Comparison of ENCODE assay signal across 1 cellular context in the genomic region with DNA sequence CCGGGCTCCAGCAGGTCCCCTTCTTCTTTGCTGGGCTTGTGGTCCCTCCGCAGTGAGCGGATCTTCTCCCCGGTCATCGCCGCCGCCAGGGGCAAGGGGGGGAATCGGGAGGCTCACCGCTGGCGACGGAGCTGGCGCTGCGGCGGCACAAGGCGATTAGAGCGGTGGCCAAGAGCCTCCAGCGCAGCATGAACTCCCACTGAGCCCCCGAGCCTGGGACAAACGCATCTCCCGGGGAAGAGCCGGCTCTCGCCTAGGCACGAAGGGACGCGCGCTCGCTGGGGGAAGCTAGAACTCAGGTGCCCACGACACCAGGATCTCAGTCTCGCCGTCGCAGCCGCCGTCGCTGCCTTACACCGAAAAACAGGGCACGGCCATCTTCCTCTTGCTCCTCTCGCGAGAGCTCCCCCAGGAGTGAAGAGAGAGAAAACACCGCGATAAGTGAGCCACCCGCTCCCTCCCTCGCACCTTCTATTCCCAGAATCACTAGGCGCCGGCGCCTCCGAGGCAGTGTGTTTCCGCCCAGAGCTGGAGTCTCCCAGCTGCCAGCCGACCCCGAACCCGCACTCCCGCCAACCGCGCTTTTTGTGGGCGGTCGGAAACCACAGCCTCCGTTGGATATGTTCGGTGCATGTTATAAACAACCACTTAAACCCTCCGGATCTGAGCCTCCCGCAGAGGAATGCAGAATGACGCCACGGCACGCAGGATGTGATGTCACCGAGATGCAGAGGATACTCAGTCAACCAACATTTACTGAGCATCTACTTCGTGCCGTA.
TF ChIP-seq lines count a peak whose summit lies in the region.

A gene with protein sequence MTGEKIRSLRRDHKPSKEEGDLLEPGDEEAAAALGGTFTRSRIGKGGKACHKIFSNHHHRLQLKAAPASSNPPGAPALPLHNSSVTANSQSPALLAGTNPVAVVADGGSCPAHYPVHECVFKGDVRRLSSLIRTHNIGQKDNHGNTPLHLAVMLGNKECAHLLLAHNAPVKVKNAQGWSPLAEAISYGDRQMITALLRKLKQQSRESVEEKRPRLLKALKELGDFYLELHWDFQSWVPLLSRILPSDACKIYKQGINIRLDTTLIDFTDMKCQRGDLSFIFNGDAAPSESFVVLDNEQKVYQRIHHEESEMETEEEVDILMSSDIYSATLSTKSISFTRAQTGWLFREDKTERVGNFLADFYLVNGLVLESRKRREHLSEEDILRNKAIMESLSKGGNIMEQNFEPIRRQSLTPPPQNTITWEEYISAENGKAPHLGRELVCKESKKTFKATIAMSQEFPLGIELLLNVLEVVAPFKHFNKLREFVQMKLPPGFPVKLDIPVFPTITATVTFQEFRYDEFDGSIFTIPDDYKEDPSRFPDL (minus strand): TSS at position 391 of the 779 bp plus-strand sequence. CDS start 314 bp downstream, at position 77.

TF ChIP-seq in K562, 482 proteins besides CTCF, POLR2A, EP300 and RAD21 (continued from another document and continues in another):
- TF ChIP-seq, protein P1, sequence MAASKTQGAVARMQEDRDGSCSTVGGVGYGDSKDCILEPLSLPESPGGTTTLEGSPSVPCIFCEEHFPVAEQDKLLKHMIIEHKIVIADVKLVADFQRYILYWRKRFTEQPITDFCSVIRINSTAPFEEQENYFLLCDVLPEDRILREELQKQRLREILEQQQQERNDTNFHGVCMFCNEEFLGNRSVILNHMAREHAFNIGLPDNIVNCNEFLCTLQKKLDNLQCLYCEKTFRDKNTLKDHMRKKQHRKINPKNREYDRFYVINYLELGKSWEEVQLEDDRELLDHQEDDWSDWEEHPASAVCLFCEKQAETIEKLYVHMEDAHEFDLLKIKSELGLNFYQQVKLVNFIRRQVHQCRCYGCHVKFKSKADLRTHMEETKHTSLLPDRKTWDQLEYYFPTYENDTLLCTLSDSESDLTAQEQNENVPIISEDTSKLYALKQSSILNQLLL (CRISPR knock-in tag; IDR thresholded peaks at IDR 0.05; ENCODE audit: borderline replicate concordance) = 0 out of 2 replicates have a peak, but pooled peaks have one; percentile 10
- TF ChIP-seq YBX1 (IDR thresholded peaks at IDR 0.05) = no peak
- TF ChIP-seq BRF1 (IDR thresholded peaks at IDR 0.05; ENCODE audit: borderline replicate concordance, extremely low read depth, insufficient read length) = no peak
- TF ChIP-seq SPI1 (IDR thresholded peaks at IDR 0.05; ENCODE audit: borderline replicate concordance, low read depth, low read length) = no peak
- TF ChIP-seq COPS2 (conservative IDR thresholded peaks at IDR 0.05) = no peak
- TF ChIP-seq SREBF2 (CRISPR knock-in tag; IDR thresholded peaks at IDR 0.05) = no peak
- TF ChIP-seq SETDB1 (IDR thresholded peaks at IDR 0.05; ENCODE audit: low read length) = no peak
- 0 out of 2 replicates have a peak, but pooled peaks have one; percentile 23 for TF ChIP-seq DIDO1 (tag; IDR thresholded peaks at IDR 0.05; ENCODE audit: low read depth)
- no peak for TF ChIP-seq RBM39 (optimal IDR thresholded peaks at IDR 0.05; ENCODE audit: low read depth, low read length)
- TF ChIP-seq, protein P2, sequence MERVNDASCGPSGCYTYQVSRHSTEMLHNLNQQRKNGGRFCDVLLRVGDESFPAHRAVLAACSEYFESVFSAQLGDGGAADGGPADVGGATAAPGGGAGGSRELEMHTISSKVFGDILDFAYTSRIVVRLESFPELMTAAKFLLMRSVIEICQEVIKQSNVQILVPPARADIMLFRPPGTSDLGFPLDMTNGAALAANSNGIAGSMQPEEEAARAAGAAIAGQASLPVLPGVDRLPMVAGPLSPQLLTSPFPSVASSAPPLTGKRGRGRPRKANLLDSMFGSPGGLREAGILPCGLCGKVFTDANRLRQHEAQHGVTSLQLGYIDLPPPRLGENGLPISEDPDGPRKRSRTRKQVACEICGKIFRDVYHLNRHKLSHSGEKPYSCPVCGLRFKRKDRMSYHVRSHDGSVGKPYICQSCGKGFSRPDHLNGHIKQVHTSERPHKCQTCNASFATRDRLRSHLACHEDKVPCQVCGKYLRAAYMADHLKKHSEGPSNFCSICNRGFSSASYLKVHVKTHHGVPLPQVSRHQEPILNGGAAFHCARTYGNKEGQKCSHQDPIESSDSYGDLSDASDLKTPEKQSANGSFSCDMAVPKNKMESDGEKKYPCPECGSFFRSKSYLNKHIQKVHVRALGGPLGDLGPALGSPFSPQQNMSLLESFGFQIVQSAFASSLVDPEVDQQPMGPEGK (CRISPR knock-in tag; IDR thresholded peaks at IDR 0.05; ENCODE audit: borderline replicate concordance) = no peak
- TF ChIP-seq CREB1 (IDR thresholded peaks at IDR 0.05) = peak; percentile 99
- TF ChIP-seq CREB1 (CRISPR knock-in tag; IDR thresholded peaks at IDR 0.05) = peak; percentile 97
- TF ChIP-seq C11orf30 (IDR thresholded peaks at IDR 0.05; ENCODE audit: low read depth) = peak; percentile 89
- no peak for TF ChIP-seq ZSCAN29 (IDR thresholded peaks at IDR 0.05)
- TF ChIP-seq, protein P3, sequence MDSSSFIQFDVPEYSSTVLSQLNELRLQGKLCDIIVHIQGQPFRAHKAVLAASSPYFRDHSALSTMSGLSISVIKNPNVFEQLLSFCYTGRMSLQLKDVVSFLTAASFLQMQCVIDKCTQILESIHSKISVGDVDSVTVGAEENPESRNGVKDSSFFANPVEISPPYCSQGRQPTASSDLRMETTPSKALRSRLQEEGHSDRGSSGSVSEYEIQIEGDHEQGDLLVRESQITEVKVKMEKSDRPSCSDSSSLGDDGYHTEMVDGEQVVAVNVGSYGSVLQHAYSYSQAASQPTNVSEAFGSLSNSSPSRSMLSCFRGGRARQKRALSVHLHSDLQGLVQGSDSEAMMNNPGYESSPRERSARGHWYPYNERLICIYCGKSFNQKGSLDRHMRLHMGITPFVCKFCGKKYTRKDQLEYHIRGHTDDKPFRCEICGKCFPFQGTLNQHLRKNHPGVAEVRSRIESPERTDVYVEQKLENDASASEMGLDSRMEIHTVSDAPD (CRISPR knock-in tag; IDR thresholded peaks at IDR 0.05) = no peak
- TF ChIP-seq TRIM24 (IDR thresholded peaks at IDR 0.05) = peak; percentile 27 to 47; a peak in 1 of 4 replicates
- TF ChIP-seq SLC30A9 (CRISPR knock-in tag; IDR thresholded peaks at IDR 0.05) = no peak
- TF ChIP-seq, protein P4, sequence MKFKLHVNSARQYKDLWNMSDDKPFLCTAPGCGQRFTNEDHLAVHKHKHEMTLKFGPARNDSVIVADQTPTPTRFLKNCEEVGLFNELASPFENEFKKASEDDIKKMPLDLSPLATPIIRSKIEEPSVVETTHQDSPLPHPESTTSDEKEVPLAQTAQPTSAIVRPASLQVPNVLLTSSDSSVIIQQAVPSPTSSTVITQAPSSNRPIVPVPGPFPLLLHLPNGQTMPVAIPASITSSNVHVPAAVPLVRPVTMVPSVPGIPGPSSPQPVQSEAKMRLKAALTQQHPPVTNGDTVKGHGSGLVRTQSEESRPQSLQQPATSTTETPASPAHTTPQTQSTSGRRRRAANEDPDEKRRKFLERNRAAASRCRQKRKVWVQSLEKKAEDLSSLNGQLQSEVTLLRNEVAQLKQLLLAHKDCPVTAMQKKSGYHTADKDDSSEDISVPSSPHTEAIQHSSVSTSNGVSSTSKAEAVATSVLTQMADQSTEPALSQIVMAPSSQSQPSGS (CRISPR knock-in tag; IDR thresholded peaks at IDR 0.05) = no peak
- peak; percentile 89 for TF ChIP-seq ARHGAP35 (IDR thresholded peaks at IDR 0.05; ENCODE audit: partially characterized antibody)
- no peak for TF ChIP-seq MTF1 (CRISPR knock-in tag; IDR thresholded peaks at IDR 0.05; ENCODE audit: borderline replicate concordance)
- TF ChIP-seq ZNF224 (CRISPR knock-in tag; IDR thresholded peaks at IDR 0.05) = no peak
- peak; percentile 59 for TF ChIP-seq HMGN3 (IDR thresholded peaks at IDR 0.05; ENCODE audit: borderline replicate concordance, extremely low read depth, insufficient read length, low read depth, low read length)
- TF ChIP-seq, protein P5, sequence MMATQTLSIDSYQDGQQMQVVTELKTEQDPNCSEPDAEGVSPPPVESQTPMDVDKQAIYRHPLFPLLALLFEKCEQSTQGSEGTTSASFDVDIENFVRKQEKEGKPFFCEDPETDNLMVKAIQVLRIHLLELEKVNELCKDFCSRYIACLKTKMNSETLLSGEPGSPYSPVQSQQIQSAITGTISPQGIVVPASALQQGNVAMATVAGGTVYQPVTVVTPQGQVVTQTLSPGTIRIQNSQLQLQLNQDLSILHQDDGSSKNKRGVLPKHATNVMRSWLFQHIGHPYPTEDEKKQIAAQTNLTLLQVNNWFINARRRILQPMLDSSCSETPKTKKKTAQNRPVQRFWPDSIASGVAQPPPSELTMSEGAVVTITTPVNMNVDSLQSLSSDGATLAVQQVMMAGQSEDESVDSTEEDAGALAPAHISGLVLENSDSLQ (IDR thresholded peaks at IDR 0.05) = peak; percentile 27; the same call in 1 of the 2 replicates
- no peak for TF ChIP-seq GATAD2B (IDR thresholded peaks at IDR 0.05; ENCODE audit: borderline replicate concordance)
- no peak for TF ChIP-seq FOS (IDR thresholded peaks at IDR 0.05; ENCODE audit: extremely low read depth, insufficient read length)
- no peak for TF ChIP-seq BDP1 (IDR thresholded peaks at IDR 0.05; ENCODE audit: insufficient read depth, insufficient read length)
- 0 out of 2 replicates have a peak, but pooled peaks have one; percentile 12 for TF ChIP-seq KLF6 (CRISPR knock-in tag; IDR thresholded peaks at IDR 0.05; ENCODE audit: borderline replicate concordance)
- peak in 1 of 2 experiments; percentile 94; a peak in 2 of 4 replicates for TF ChIP-seq RCOR1 (IDR thresholded peaks at IDR 0.05; ENCODE audit: borderline replicate concordance in 1 of 2, low read depth in 2 of 2, low read length in 2 of 2)
- peak; percentile 99; the same call in 1 of the 2 replicates for TF ChIP-seq BCOR (IDR thresholded peaks at IDR 0.05)
- TF ChIP-seq, protein P6, sequence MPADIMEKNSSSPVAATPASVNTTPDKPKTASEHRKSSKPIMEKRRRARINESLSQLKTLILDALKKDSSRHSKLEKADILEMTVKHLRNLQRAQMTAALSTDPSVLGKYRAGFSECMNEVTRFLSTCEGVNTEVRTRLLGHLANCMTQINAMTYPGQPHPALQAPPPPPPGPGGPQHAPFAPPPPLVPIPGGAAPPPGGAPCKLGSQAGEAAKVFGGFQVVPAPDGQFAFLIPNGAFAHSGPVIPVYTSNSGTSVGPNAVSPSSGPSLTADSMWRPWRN (IDR thresholded peaks at IDR 0.05; ENCODE audit: low read depth) = peak; percentile 21; the same call in 1 of the 2 replicates
- TF ChIP-seq SIX5 (IDR thresholded peaks at IDR 0.05; ENCODE audit: borderline replicate concordance in 1 of 2, insufficient read depth in 1 of 2, low read depth in 1 of 2, low read length in 2 of 2) = no peak
- TF ChIP-seq RFX5 (IDR thresholded peaks at IDR 0.05; ENCODE audit: low read depth, low read length) = no peak
- TF ChIP-seq, protein P7, sequence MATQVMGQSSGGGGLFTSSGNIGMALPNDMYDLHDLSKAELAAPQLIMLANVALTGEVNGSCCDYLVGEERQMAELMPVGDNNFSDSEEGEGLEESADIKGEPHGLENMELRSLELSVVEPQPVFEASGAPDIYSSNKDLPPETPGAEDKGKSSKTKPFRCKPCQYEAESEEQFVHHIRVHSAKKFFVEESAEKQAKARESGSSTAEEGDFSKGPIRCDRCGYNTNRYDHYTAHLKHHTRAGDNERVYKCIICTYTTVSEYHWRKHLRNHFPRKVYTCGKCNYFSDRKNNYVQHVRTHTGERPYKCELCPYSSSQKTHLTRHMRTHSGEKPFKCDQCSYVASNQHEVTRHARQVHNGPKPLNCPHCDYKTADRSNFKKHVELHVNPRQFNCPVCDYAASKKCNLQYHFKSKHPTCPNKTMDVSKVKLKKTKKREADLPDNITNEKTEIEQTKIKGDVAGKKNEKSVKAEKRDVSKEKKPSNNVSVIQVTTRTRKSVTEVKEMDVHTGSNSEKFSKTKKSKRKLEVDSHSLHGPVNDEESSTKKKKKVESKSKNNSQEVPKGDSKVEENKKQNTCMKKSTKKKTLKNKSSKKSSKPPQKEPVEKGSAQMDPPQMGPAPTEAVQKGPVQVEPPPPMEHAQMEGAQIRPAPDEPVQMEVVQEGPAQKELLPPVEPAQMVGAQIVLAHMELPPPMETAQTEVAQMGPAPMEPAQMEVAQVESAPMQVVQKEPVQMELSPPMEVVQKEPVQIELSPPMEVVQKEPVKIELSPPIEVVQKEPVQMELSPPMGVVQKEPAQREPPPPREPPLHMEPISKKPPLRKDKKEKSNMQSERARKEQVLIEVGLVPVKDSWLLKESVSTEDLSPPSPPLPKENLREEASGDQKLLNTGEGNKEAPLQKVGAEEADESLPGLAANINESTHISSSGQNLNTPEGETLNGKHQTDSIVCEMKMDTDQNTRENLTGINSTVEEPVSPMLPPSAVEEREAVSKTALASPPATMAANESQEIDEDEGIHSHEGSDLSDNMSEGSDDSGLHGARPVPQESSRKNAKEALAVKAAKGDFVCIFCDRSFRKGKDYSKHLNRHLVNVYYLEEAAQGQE (CRISPR knock-in tag; IDR thresholded peaks at IDR 0.05; ENCODE audit: low read depth) = 0 out of 2 replicates have a peak, but pooled peaks have one; percentile 5
- peak; percentile 97 for TF ChIP-seq PHF8 (IDR thresholded peaks at IDR 0.05; ENCODE audit: borderline replicate concordance, low read length)
- TF ChIP-seq SMARCB1 (IDR thresholded peaks at IDR 0.05; ENCODE audit: insufficient read length, low read depth) = no peak
- TF ChIP-seq, protein P8, sequence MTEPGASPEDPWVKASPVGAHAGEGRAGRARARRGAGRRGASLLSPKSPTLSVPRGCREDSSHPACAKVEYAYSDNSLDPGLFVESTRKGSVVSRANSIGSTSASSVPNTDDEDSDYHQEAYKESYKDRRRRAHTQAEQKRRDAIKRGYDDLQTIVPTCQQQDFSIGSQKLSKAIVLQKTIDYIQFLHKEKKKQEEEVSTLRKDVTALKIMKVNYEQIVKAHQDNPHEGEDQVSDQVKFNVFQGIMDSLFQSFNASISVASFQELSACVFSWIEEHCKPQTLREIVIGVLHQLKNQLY (CRISPR knock-in tag; conservative IDR thresholded peaks at IDR 0.05) = peak in 1 of 2 experiments; percentile 70; a peak in 1 of 4 replicates
- 0 out of 2 replicates have a peak, but pooled peaks have one; percentile 65 for TF ChIP-seq ZNF589 (CRISPR knock-in tag; IDR thresholded peaks at IDR 0.05; ENCODE audit: low read depth)
- TF ChIP-seq, protein P9, sequence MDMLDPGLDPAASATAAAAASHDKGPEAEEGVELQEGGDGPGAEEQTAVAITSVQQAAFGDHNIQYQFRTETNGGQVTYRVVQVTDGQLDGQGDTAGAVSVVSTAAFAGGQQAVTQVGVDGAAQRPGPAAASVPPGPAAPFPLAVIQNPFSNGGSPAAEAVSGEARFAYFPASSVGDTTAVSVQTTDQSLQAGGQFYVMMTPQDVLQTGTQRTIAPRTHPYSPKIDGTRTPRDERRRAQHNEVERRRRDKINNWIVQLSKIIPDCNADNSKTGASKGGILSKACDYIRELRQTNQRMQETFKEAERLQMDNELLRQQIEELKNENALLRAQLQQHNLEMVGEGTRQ (CRISPR knock-in tag; IDR thresholded peaks at IDR 0.05) = no peak
- TF ChIP-seq RAD51 (IDR thresholded peaks at IDR 0.05; ENCODE audit: borderline replicate concordance, low read depth) = no peak
- no peak for TF ChIP-seq PHF20 (IDR thresholded peaks at IDR 0.05; ENCODE audit: partially characterized antibody)
- TF ChIP-seq PTRF (tag; IDR thresholded peaks at IDR 0.05) = no peak
- TF ChIP-seq POLR2AphosphoS2 (IDR thresholded peaks at IDR 0.05; ENCODE audit: low read length) = peak; percentile 66; the same call in 1 of the 2 replicates
